In the genomic region with DNA sequence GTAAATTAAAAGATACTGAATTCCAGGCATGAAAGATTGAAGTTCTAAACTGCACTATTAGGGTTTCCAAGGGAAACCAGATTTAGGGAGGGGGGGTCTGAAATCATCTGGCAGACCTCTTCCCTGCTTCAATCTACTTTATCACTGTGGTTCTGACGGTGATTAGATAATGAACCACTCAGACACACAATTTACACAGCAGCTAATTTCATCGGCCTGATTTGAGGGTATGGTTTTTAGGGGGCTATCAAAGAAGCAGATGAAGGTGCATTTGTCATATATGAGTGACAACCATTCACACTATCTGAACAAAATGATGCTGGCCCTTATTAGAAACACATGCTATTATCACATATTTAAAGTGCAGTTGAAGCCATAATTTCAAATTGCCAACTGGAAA, we compare ENCODE assay signal across 1 cellular context.
TF ChIP-seq lines count a peak whose summit lies in the region.

No MANE protein-coding gene starts in this region.

TF ChIP-seq in SK-N-SH, 30 proteins besides CTCF, POLR2A, EP300 and RAD21 (continued from another document):
- TF ChIP-seq, protein P1, sequence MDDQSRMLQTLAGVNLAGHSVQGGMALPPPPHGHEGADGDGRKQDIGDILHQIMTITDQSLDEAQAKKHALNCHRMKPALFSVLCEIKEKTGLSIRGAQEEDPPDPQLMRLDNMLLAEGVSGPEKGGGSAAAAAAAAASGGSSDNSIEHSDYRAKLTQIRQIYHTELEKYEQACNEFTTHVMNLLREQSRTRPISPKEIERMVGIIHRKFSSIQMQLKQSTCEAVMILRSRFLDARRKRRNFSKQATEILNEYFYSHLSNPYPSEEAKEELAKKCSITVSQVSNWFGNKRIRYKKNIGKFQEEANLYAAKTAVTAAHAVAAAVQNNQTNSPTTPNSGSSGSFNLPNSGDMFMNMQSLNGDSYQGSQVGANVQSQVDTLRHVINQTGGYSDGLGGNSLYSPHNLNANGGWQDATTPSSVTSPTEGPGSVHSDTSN (IDR thresholded peaks at IDR 0.05) = no peak
- TF ChIP-seq MXI1 (IDR thresholded peaks at IDR 0.05; ENCODE audit: low read depth, low read length) = peak; percentile 67
- no peak for TF ChIP-seq USF1 (IDR thresholded peaks at IDR 0.05; ENCODE audit: borderline replicate concordance, low read depth)
- TF ChIP-seq RCOR1 (IDR thresholded peaks at IDR 0.05; ENCODE audit: low read length) = peak; percentile 87
- no peak for TF ChIP-seq JUND (IDR thresholded peaks at IDR 0.05)
- TF ChIP-seq FOXJ3 (CRISPR knock-in tag; IDR thresholded peaks at IDR 0.05) = peak; percentile 87
- TF ChIP-seq GATA2 (CRISPR knock-in tag; IDR thresholded peaks at IDR 0.05) = peak; percentile 97
- TF ChIP-seq ZBTB33 (IDR thresholded peaks at IDR 0.05; ENCODE audit: borderline replicate concordance, low read depth) = no peak
